ENCODE assay signal across 8 cellular contexts in genomic region chr10:68955414-68955785, GRCh38. TPM values are rescaled to one million over a fixed set of nuclear protein-coding genes. Genes with fewer than 3 reads are reported as not detected.
DNase-seq lines count a peak whose midpoint lies in the region; ATAC-seq and TF ChIP-seq lines count a peak whose summit lies in the region.

No MANE protein-coding gene starts in this region.

- H3K4me3 ChIP-seq in retinal pigment epithelial cell (ENCODE audit: low read length) = peak overlapping the region; percentile 97

- peak; percentile 13 for ATAC-seq in HG03064 (IDR thresholded peaks at IDR 0.05; ENCODE audit: low read depth, unreplicated experiment)

- TF ChIP-seq CTCF in VCaP (conservative IDR thresholded peaks at IDR 0.05) = no peak
- TF ChIP-seq CTCF in retinal pigment epithelial cell (conservative IDR thresholded peaks at IDR 0.05; ENCODE audit: low read depth, low read length) = no peak

- DNase-seq in activated CD8-positive, alpha-beta memory T cell treated with anti-CD3 and anti-CD28 coated beads, Interleukin-2, amount 50 U/mL, for 48 hours = peak; percentile 64
- no peak for DNase-seq in activated CD8-positive, alpha-beta memory T cell treated with anti-CD3 and anti-CD28 coated beads for 24 hours
- DNase-seq in fibroblast of gingiva (ENCODE audit: low read depth) = peak; percentile 5
- no peak for DNase-seq in retinal pigment epithelial cell (ENCODE audit: low read depth)
- no peak for DNase-seq in HPDE6-E6E7 (ENCODE audit: extremely low spot score)
- DNase-seq in A172 (ENCODE audit: low spot score) = no peak

- H3K27ac ChIP-seq in VCaP = peak overlapping the region; percentile 86

RNA-seq across cellular contexts. Expression of gene DDX21, which starts 0.6 kb away (rescaled TPM):
- total RNA-seq in A172 (2014; rRNA removed; shearing (Covaris generic)) = 112 and 143 TPM in 2 replicates

RNA-seq across cellular contexts. Expression of gene KIFBP, which starts 33.2 kb away (rescaled TPM):
- total RNA-seq in A172 (2014; rRNA removed; shearing (Covaris generic)) = 101 and 127 TPM in 2 replicates

RNA-seq across cellular contexts. Expression of gene DDX50, which starts 54.3 kb away (rescaled TPM):
- 74.6 and 80.8 TPM in 2 replicates for total RNA-seq in A172 (2014; rRNA removed; shearing (Covaris generic))

Comparison
In these comparisons a context has a peak if more than half of its experiments do, and no peak if none do; other contexts are left out.
1. DNase-seq: peak in activated CD8-positive, alpha-beta memory T cell treated with anti-CD3 and anti-CD28 coated beads, Interleukin-2, amount 50 U/mL, for 48 hours (single experiment) and fibroblast of gingiva (single experiment); none in activated CD8-positive, alpha-beta memory T cell treated with anti-CD3 and anti-CD28 coated beads for 24 hours (single experiment), retinal pigment epithelial cell (single experiment), HPDE6-E6E7 (single experiment) and A172 (single experiment).